Comparison of ENCODE assay signal across 8 cellular contexts in the genomic region with DNA sequence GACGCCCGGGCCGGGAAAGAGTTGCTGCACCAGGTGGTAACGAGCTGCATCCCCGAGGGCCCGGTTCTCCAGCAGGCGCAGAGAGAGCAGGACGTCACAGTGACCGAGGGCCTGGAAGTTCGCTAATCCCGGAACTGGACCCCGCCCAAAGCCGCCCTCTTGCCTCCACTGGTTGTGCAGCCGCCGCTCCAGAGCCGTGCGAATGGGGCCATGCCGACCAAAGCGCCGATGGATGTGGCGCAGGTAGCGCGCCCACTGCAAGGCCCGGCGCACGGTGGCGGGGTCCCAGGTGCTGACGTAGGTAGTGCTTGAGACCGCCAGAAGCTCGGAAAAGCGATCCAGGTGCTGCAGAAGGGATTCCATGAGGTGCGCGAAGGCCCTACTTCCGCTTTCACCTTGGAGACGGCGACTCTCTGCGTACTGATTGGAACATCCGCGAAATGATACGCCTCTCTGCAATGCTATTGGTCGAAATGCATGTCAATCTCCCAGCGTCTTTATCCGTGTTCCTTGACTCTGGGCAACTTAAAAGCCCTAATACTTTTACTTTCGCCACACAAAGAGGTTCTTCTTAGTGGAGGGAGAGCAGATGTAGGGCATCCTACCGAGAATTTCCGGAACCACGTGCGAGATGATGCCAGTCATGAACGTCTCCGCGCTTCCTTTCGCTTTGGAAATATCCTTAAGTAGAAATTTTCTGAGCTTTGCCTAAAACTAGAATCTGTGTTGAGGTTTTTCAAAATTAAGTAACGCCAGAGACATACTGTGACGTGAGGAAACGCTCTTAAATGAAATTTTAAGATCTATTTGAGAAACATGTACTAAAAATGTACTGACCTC. TPM values are rescaled to one million over a fixed set of nuclear protein-coding genes. Genes with fewer than 3 reads are reported as not detected.
DNase-seq lines count a peak whose midpoint lies in the region; ATAC-seq and TF ChIP-seq lines count a peak whose summit lies in the region.

A gene with protein sequence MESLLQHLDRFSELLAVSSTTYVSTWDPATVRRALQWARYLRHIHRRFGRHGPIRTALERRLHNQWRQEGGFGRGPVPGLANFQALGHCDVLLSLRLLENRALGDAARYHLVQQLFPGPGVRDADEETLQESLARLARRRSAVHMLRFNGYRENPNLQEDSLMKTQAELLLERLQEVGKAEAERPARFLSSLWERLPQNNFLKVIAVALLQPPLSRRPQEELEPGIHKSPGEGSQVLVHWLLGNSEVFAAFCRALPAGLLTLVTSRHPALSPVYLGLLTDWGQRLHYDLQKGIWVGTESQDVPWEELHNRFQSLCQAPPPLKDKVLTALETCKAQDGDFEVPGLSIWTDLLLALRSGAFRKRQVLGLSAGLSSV (minus strand): TSS at position 376 of the 840 bp plus-strand sequence. CDS start 13 bp downstream, at position 363.

- TF ChIP-seq CTCF in vagina (IDR thresholded peaks at IDR 0.05): no peak

- H3K27ac ChIP-seq in angular gyrus (ENCODE audit: low read depth, low read length) (peak within 1 kb of the TSS; percentile 74), right cardiac atrium (ENCODE audit: low read length) (peak within 1 kb of the TSS; percentile 97), vagina (peak within 1 kb of the TSS; percentile 79)

- intact Hi-C loops in right cardiac atrium (cut with DNase I): no loop called here
- intact Hi-C loops in vagina (cut with DNase I): no loop called here

- peaks cover 2% of the 10 kb centered on the region for H3K4me1 ChIP-seq in right cardiac atrium (ENCODE audit: control insufficient read depth, insufficient read depth, low read length)
- H3K4me1 ChIP-seq in vagina: peaks cover 18% of the 10 kb centered on the region

- ATAC-seq in GM18498 (IDR thresholded peaks at IDR 0.05; ENCODE audit: unreplicated experiment) (peak; percentile 97), HG02938 (IDR thresholded peaks at IDR 0.05; ENCODE audit: unreplicated experiment) (peak; percentile 97), right cardiac atrium (peak; percentile 100)

- H3K4me3 ChIP-seq in right cardiac atrium (ENCODE audit: low read length) (peak within 1 kb of the TSS; percentile 78), vagina (peak within 1 kb of the TSS; percentile 75 to 86)

- H3K9me3 ChIP-seq in right cardiac atrium (ENCODE audit: control insufficient read depth, low read length) (no peaks in the 10 kb centered on the region), vagina (no peaks in the 10 kb centered on the region)

- under 1% methylated on average over 55 of the region's 55 CpGs for WGBS in right cardiac atrium

- H3K36me3 ChIP-seq in vagina: no peaks in the 10 kb centered on the region

- no peak for TF ChIP-seq POLR2A in vagina (IDR thresholded peaks at IDR 0.05)

- H3K27me3 ChIP-seq in right cardiac atrium (ENCODE audit: control insufficient read depth, insufficient read depth): no peaks in the 10 kb centered on the region
- no peaks in the 10 kb centered on the region for H3K27me3 ChIP-seq in vagina

- DNase-seq in NCI-H187 (lab: John Stamatoyannopoulos, UW) (peak; percentile 95 to 99), T-helper 2 cell (peak; percentile 57 to 99 (median 88)), right cardiac atrium (peak; percentile 91 to 95 (median 94)), pulmonary artery endothelial cell (ENCODE audit: low read depth, low spot score) (peak; percentile 98), vagina (ENCODE audit: extremely low spot score in 2 of 2) (peak in 1 of 2 donors; percentile 98)

RNA-seq across cellular contexts. Expression of the gene that starts here (rescaled TPM):
- total RNA-seq in right cardiac atrium (1 to 10 TPM; 4.1 to 7.1 (median 6.3) TPM), pulmonary artery endothelial cell (13.3 and 13.5 TPM in 2 replicates), vagina (3.4 TPM)
- 3.8 TPM for polyA plus RNA-seq in right cardiac atrium
